In genomic region chr17:50892101-50892776, GRCh38 we compare ENCODE assay signal across 1 cellular context.
TF ChIP-seq lines count a peak whose summit lies in the region.

No MANE protein-coding gene starts in this region.

TF ChIP-seq in HepG2, 621 proteins besides CTCF, POLR2A, EP300 and RAD21 (continued from another document):
- TF ChIP-seq ZNF770 (CRISPR knock-in tag; IDR thresholded peaks at IDR 0.05) = peak; percentile 94
- TF ChIP-seq SKI (IDR thresholded peaks at IDR 0.05; ENCODE audit: partially characterized antibody) = no peak
- TF ChIP-seq ZEB1 (IDR thresholded peaks at IDR 0.05; ENCODE audit: insufficient replicate concordance, low read depth) = no peak
- no peak for TF ChIP-seq RBM22 (optimal IDR thresholded peaks at IDR 0.05; ENCODE audit: low read length)
- no peak for TF ChIP-seq ATF7 (IDR thresholded peaks at IDR 0.05)
- TF ChIP-seq ATF7 (CRISPR knock-in tag; IDR thresholded peaks at IDR 0.05) = no peak
- TF ChIP-seq MTERF4 (CRISPR knock-in tag; IDR thresholded peaks at IDR 0.05) = 0 out of 2 replicates have a peak, but pooled peaks have one; percentile 31
- TF ChIP-seq ZNF326 (CRISPR knock-in tag; IDR thresholded peaks at IDR 0.05; ENCODE audit: borderline replicate concordance) = no peak
- TF ChIP-seq HOXA3 (CRISPR knock-in tag; IDR thresholded peaks at IDR 0.05) = no peak
- no peak for TF ChIP-seq MTF1 (CRISPR knock-in tag; IDR thresholded peaks at IDR 0.05)
- TF ChIP-seq ZNF451 (CRISPR knock-in tag; IDR thresholded peaks at IDR 0.05) = no peak
- TF ChIP-seq AHDC1 (CRISPR knock-in tag; IDR thresholded peaks at IDR 0.05; ENCODE audit: borderline replicate concordance) = no peak
- 0 out of 2 replicates have a peak, but pooled peaks have one; percentile 11 for TF ChIP-seq ZMAT3 (CRISPR knock-in tag; conservative IDR thresholded peaks at IDR 0.05)
- TF ChIP-seq NR2F6 (IDR thresholded peaks at IDR 0.05) = peak; percentile 48; the same call in 1 of the 2 replicates
- peak; percentile 40 for TF ChIP-seq NR2F6 (CRISPR knock-in tag; IDR thresholded peaks at IDR 0.05)
- no peak for TF ChIP-seq SNAI1 (CRISPR knock-in tag; IDR thresholded peaks at IDR 0.05; ENCODE audit: borderline replicate concordance)
- no peak for TF ChIP-seq ZBTB39 (CRISPR knock-in tag; IDR thresholded peaks at IDR 0.05)
- no peak for TF ChIP-seq ZNF674 (CRISPR knock-in tag; IDR thresholded peaks at IDR 0.05; ENCODE audit: low read depth)
- TF ChIP-seq ZNF362 (CRISPR knock-in tag; IDR thresholded peaks at IDR 0.05; ENCODE audit: borderline replicate concordance) = peak; percentile 39; the same call in 1 of the 2 replicates
- peak; percentile 67; the same call in 1 of the 2 replicates for TF ChIP-seq GZF1 (CRISPR knock-in tag; IDR thresholded peaks at IDR 0.05)
